ENCODE assay signal across 8 cellular contexts in genomic region chr6:31621320-31621939, GRCh38. TPM values are rescaled to one million over a fixed set of nuclear protein-coding genes. Genes with fewer than 3 reads are reported as not detected.
DNase-seq lines count a peak whose midpoint lies in the region; ATAC-seq and TF ChIP-seq lines count a peak whose summit lies in the region.

No MANE protein-coding gene starts in this region.

- no peaks in the 10 kb centered on the region for H3K9me2 ChIP-seq in GM23338 (ENCODE audit: insufficient read depth)

- peaks cover 24% of the 10 kb centered on the region for H3K27me3 Mint-ChIP-seq in GM23338 (ENCODE audit: insufficient read depth, low read depth, poor library complexity)

- ATAC-seq in GM23338 = no peak
- no peak for ATAC-seq in HG03280 (IDR thresholded peaks at IDR 0.05; ENCODE audit: unreplicated experiment)
- ATAC-seq in GM21515 (IDR thresholded peaks at IDR 0.05; ENCODE audit: unreplicated experiment) = no peak

- DNase-seq in GM23338 (ENCODE audit: low spot score) (no peak), foreskin fibroblast (peak in 1 of 2 donors; percentile 24), sigmoid colon (no peak), SHP77 treated with DMSO at 0.1 percent for 48 hours (lab: John Stamatoyannopoulos, UW) (no peak), NCI-H345 treated with DMSO at 0.1 percent for 48 hours (lab: John Stamatoyannopoulos, UW; ENCODE audit: unreplicated experiment) (no peak)

- peaks cover 12% of the 10 kb centered on the region for H3K4me1 Mint-ChIP-seq in GM23338

- H3K27ac ChIP-seq in GM23338 (ENCODE audit: low read depth) (peak overlapping the region; percentile 100), VCaP (peak overlapping the region; percentile 95), sigmoid colon (peak overlapping the region; percentile 97 to 98 (median 98))

- peaks cover 35% of the 10 kb centered on the region for H4K20me1 ChIP-seq in GM23338 (replicated peaks; ENCODE audit: insufficient read depth)

- peaks cover 6% of the 10 kb centered on the region for H3K9me3 Mint-ChIP-seq in GM23338

- peaks cover 32% of the 10 kb centered on the region for H3F3A ChIP-seq in GM23338 (replicated peaks; ENCODE audit: low read depth)

- TF ChIP-seq POLR2A in sigmoid colon (IDR thresholded peaks at IDR 0.05) = no peak

- H3K4me1 ChIP-seq in GM23338 (ENCODE audit: insufficient read depth) = peaks cover 19% of the 10 kb centered on the region
- H3K4me1 ChIP-seq in sigmoid colon = peaks cover 2 to 24% (median 20%) of the 10 kb centered on the region in 4 donors

- peaks cover 63% of the 10 kb centered on the region for H3K36me3 Mint-ChIP-seq in GM23338 (ENCODE audit: low read depth)

- intact Hi-C loops in sigmoid colon (cut with DNase I) = loop anchor here (2.0 kb wide), 1 partner anchor 31 kb away; the partner anchor contains the start of gene BAG6

- peak overlapping the region; percentile 99 for H3K27ac Mint-ChIP-seq in GM23338

- no peak overlapping the region for H2AFZ ChIP-seq in GM23338

- H3K79me2 ChIP-seq in GM23338 (replicated peaks; ENCODE audit: insufficient read depth) = peaks cover 51% of the 10 kb centered on the region

- TF ChIP-seq CTCF in GM23338 (conservative IDR thresholded peaks at IDR 0.05; ENCODE audit: low read depth in 2 of 2) (no peak), VCaP (conservative IDR thresholded peaks at IDR 0.05) (no peak), foreskin fibroblast (IDR thresholded peaks at IDR 0.05; ENCODE audit: low read depth, low read length) (no peak), sigmoid colon (IDR thresholded peaks at IDR 0.05) (no peak)

- H3K4me2 ChIP-seq in GM23338 = peak overlapping the region; percentile 99

- TF ChIP-seq EP300 in sigmoid colon (IDR thresholded peaks at IDR 0.05) = no peak

- WGBS in sigmoid colon, 2 donors = 4 to 16% methylated on average over 15 of the region's 15 CpGs

- peaks cover 39% of the 10 kb centered on the region for H3K36me3 ChIP-seq in GM23338 (ENCODE audit: insufficient read depth)
- peaks cover 23 to 33% (median 31%) of the 10 kb centered on the region in 4 donors for H3K36me3 ChIP-seq in sigmoid colon

- H3K4me3 ChIP-seq in GM23338 = peak overlapping the region; percentile 100
- H3K4me3 ChIP-seq in foreskin fibroblast (ENCODE audit: low read depth in 1 of 2, low read length in 2 of 2) = peak overlapping the region; percentile 75 to 90
- peak overlapping the region; percentile 72 to 87 (median 82) for H3K4me3 ChIP-seq in sigmoid colon

- H3K27me3 ChIP-seq in GM23338 (ENCODE audit: insufficient read depth) = no peaks in the 10 kb centered on the region
- no peaks in the 10 kb centered on the region for H3K27me3 ChIP-seq in sigmoid colon

- peak overlapping the region; percentile 94 for H3K4me3 Mint-ChIP-seq in GM23338

- H3K9me3 ChIP-seq in sigmoid colon = no peaks in the 10 kb centered on the region

TF ChIP-seq in GM23338, 12 proteins besides CTCF, POLR2A, EP300 and RAD21:
- TF ChIP-seq CREB1 (CRISPR knock-in tag; IDR thresholded peaks at IDR 0.05; ENCODE audit: low read depth) (no peak), ETS1 (IDR thresholded peaks at IDR 0.05) (no peak), POLR2AphosphoS5 (IDR thresholded peaks at IDR 0.05; ENCODE audit: low read depth) (no peak), STAT1 (IDR thresholded peaks at IDR 0.05; ENCODE audit: unreplicated experiment) (no peak), NANOG (IDR thresholded peaks at IDR 0.05; ENCODE audit: borderline replicate concordance) (no peak)

RNA-seq across cellular contexts. Expression of gene PRRC2A, which starts 0.9 kb away (rescaled TPM):
- 223 and 273 TPM in 2 replicates for total RNA-seq in GM23338 (2014; rRNA removed; shearing (Covaris generic))
- polyA plus RNA-seq in GM23338 (2016; fragmentation: Nextera tagmentation; extraction: Ambion mirVana) = 213 and 238 TPM in 2 replicates
- total RNA-seq in sigmoid colon = 10 to 100 TPM; 42.1 to 90.8 (median 54.2) TPM
- 100 to 1,000 TPM in 1 of 3 donors, 10 to 100 TPM in 2; 28.8 to 109 (median 32.1) TPM for polyA plus RNA-seq in sigmoid colon

RNA-seq across cellular contexts. Expression of gene AIF1, which starts 6.4 kb away (rescaled TPM):
- total RNA-seq in GM23338 (2014; rRNA removed; shearing (Covaris generic)) = 6.2 and 13.3 TPM in 2 replicates
- 33.7 and 36.2 TPM in 2 replicates for polyA plus RNA-seq in GM23338 (2016; fragmentation: Nextera tagmentation; extraction: Ambion mirVana)
- total RNA-seq in sigmoid colon = 10 to 100 TPM; 12.5 to 59.6 (median 36.9) TPM
- polyA plus RNA-seq in sigmoid colon = 100 to 1,000 TPM in 2 of 3 donors, 10 to 100 TPM in 1; 61.8 to 133 (median 114) TPM

RNA-seq across cellular contexts. Expression of gene NCR3, which starts 28.6 kb away (rescaled TPM):
- total RNA-seq in GM23338 (2014; rRNA removed; shearing (Covaris generic)) = not detected in 2 replicates
- polyA plus RNA-seq in GM23338 (2016; fragmentation: Nextera tagmentation; extraction: Ambion mirVana) (not detected in 2 replicates), sigmoid colon (1 to 10 TPM in 1 of 3 donors, under 1 TPM in 1, not detected in 1; 0.92 to 3.4 TPM)
- not detected for total RNA-seq in sigmoid colon

RNA-seq across cellular contexts. Expression of gene BAG6, which starts 31.0 kb away (rescaled TPM):
- 289 and 292 TPM in 2 replicates for total RNA-seq in GM23338 (2014; rRNA removed; shearing (Covaris generic))
- polyA plus RNA-seq in GM23338 (2016; fragmentation: Nextera tagmentation; extraction: Ambion mirVana) (169 and 183 TPM in 2 replicates), sigmoid colon (100 to 1,000 TPM in 2 of 3 donors, 10 to 100 TPM in 1; 99.7 to 231 (median 133) TPM)
- total RNA-seq in sigmoid colon = 100 to 1,000 TPM; 119 to 218 (median 144) TPM

RNA-seq across cellular contexts. Expression of gene APOM, which starts 34.3 kb away (rescaled TPM):
- 1.2 and 4.2 TPM in 2 replicates for total RNA-seq in GM23338 (2014; rRNA removed; shearing (Covaris generic))
- polyA plus RNA-seq in GM23338 (2016; fragmentation: Nextera tagmentation; extraction: Ambion mirVana) (10.0 and 10.7 TPM in 2 replicates), sigmoid colon (1 to 10 TPM; 2.3 to 3.6 (median 3.6) TPM)
- total RNA-seq in sigmoid colon = 1 to 10 TPM in 3 of 4 donors, not detected in 1; 3.3 to 7.2 (median 3.6) TPM
